Comparison of ENCODE assay signal across 8 cellular contexts in genomic region chrX:48475774-48476577, GRCh38. TPM values are rescaled to one million over a fixed set of nuclear protein-coding genes. Genes with fewer than 3 reads are reported as not detected.
DNase-seq lines count a peak whose midpoint lies in the region; ATAC-seq and TF ChIP-seq lines count a peak whose summit lies in the region.

TSS of gene FTSJ1 (plus strand) at chrX:48476199. CDS start at chrX:48478048, 1,849 bp downstream.

- H3K56ac ChIP-seq in IMR-90 (ENCODE audit: extremely low read depth, insufficient read depth, low read length), result peak within 1 kb of the TSS; percentile 46; the same call in 1 of the 2 replicates

- H2AK5ac ChIP-seq in IMR-90 (ENCODE audit: low read depth, low read length), result peak within 1 kb of the TSS; percentile 77

- DNase-seq in DMS 273 (lab: John Stamatoyannopoulos, UW; ENCODE audit: unreplicated experiment) (peak; percentile 89), IMR-90 (peak; percentile 93), PC-3 (peak; percentile 89), activated T-cell treated with anti-CD3 and anti-CD28 coated beads for 48 hours (ENCODE audit: low read depth) (peak; percentile 75), epithelial cell of esophagus (ENCODE audit: low read depth) (peak; percentile 90), mucosa of gallbladder (ENCODE audit: low spot score) (peak; percentile 93)
- DNase-seq in stimulated activated CD8-positive, alpha-beta memory T cell treated with anti-CD3 and anti-CD28 coated beads, Interleukin-4, amount 100 ng/mL, for 4 hours (ENCODE audit: low read depth in 2 of 2, low spot score in 1 of 2), result peak; percentile 62 to 82

- dilution Hi-C loops in IMR-90 (cut with HindIII; ENCODE audit: low sequenced_read_pairs, unreplicated experiment), result no loop called here

- H3K9me3 ChIP-seq in IMR-90 (ENCODE audit: control insufficient read depth, insufficient read depth, low read length) (no peaks in the 10 kb centered on the region), PC-3 (ENCODE audit: low read length) (no peaks in the 10 kb centered on the region)

- peaks cover 7% of the 10 kb centered on the region for H3K9me1 ChIP-seq in IMR-90 (ENCODE audit: insufficient read depth, low read length)

- H4K5ac ChIP-seq in IMR-90 (ENCODE audit: low read depth, low read length), result peak within 1 kb of the TSS; percentile 67; the same call in 1 of the 2 replicates

- H3K9ac ChIP-seq in IMR-90 (ENCODE audit: low read depth, low read length) (peak within 1 kb of the TSS; percentile 70), PC-3 (ENCODE audit: low read length) (peak within 1 kb of the TSS; percentile 100)

- CTCF ChIA-PET in IMR-90 (lab: Yijun Ruan, JAX), result interaction anchor here (0.6 kb wide), 1 partner anchor 588 kb away, joined by 3 read pairs; no protein-coding TSS in a partner anchor
- CTCF ChIA-PET in PC-3 (lab: Charles Lee), result interaction anchor here (0.5 kb wide), 1 partner anchor 64 kb away, joined by 3 read pairs; the partner anchor contains the start of gene TBC1D25

- H4K8ac ChIP-seq in IMR-90 (ENCODE audit: low read depth in 2 of 2, low read length in 2 of 2), result peak within 1 kb of the TSS; percentile 55 to 80

- H3K79me1 ChIP-seq in IMR-90 (ENCODE audit: low read depth in 1 of 2, low read length in 2 of 2), result peaks cover 0 to 23% of the 10 kb centered on the region in 2 experiments; a peak in 2 of 4 replicates

- H3K4me3 ChIP-seq in IMR-90 (ENCODE audit: insufficient read depth, low read depth, low read length) (peak within 1 kb of the TSS; percentile 82), PC-3 (ENCODE audit: low read length) (peak within 1 kb of the TSS; percentile 91), epithelial cell of esophagus (ENCODE audit: low read length) (peak within 1 kb of the TSS; percentile 78)

- H2BK20ac ChIP-seq in IMR-90 (ENCODE audit: low read depth, low read length), result no peak within 1 kb of the TSS

- intact Hi-C loops in IMR-90 (cut with micrococcal nuclease) (no loop called here), PC-3 (cut with micrococcal nuclease) (loop anchor here (2.0 to 5.0 kb wide), 2 partner anchors 15 to 121 kb away; partner anchors contain the start of gene WDR13)

- no peaks in the 10 kb centered on the region for H3F3A ChIP-seq in PC-3 (ENCODE audit: low read length, unreplicated experiment)

- peak within 1 kb of the TSS; percentile 97 for H2AK9ac ChIP-seq in IMR-90 (replicated peaks; ENCODE audit: low read depth, low read length, poor library complexity)

- no TSS peak for BruUV-seq in IMR-90 (replicated peaks; lab: Mats Ljungman, UMichigan)
- TSS peak; percentile 86 for BruUV-seq in PC-3 (replicated peaks; lab: Mats Ljungman, UMichigan)

- H3K36me3 ChIP-seq in IMR-90 (ENCODE audit: control insufficient read depth, insufficient read depth, low read length) (peaks cover under 1% of the 10 kb centered on the region; the same call in 1 of the 2 replicates), PC-3 (ENCODE audit: low read depth, low read length) (peaks cover 2% of the 10 kb centered on the region; the same call in 1 of the 2 replicates)

- peak within 1 kb of the TSS; percentile 92 for H2AFZ ChIP-seq in IMR-90 (replicated peaks; ENCODE audit: low read length, poor library complexity)
- H2AFZ ChIP-seq in PC-3 (ENCODE audit: low read length), result peak within 1 kb of the TSS; percentile 97

- in situ Hi-C loops in IMR-90 (cut with MboI; ENCODE audit: low sequenced_read_pairs), result no loop called here

- H3K27ac ChIP-seq in IMR-90 (ENCODE audit: insufficient read depth, low read length) (peak within 1 kb of the TSS; percentile 72), PC-3 (ENCODE audit: low read length) (peak within 1 kb of the TSS; percentile 87)

- no peaks in the 10 kb centered on the region for H3K9me2 ChIP-seq in PC-3 (replicated peaks; ENCODE audit: low read length)

- H3K4me1 ChIP-seq in IMR-90 (ENCODE audit: control insufficient read depth, insufficient read depth, low read length), result no peaks in the 10 kb centered on the region
- peaks cover 19% of the 10 kb centered on the region for H3K4me1 ChIP-seq in PC-3 (ENCODE audit: insufficient read depth, low read length)

- no peak within 1 kb of the TSS for H2BK15ac ChIP-seq in IMR-90 (ENCODE audit: low read depth, low read length)

- H3K27me3 ChIP-seq in IMR-90 (ENCODE audit: control insufficient read depth, insufficient read depth, low read length) (no peaks in the 10 kb centered on the region), PC-3 (ENCODE audit: low read length) (no peaks in the 10 kb centered on the region)

- no peak for TF ChIP-seq CTCF in IMR-90 (conservative IDR thresholded peaks at IDR 0.05; ENCODE audit: low read depth, low read length)
- no peak for TF ChIP-seq CTCF in PC-3 (conservative IDR thresholded peaks at IDR 0.05; ENCODE audit: low read depth, low read length)
- no peak for TF ChIP-seq CTCF in epithelial cell of esophagus (IDR thresholded peaks at IDR 0.05; ENCODE audit: insufficient read depth, low read depth, low read length, missing control alignments)

- peak; percentile 90 for ATAC-seq in GM21528 (IDR thresholded peaks at IDR 0.05; ENCODE audit: low FRiP score, unreplicated experiment)
- ATAC-seq in IMR-90 (ENCODE audit: low read depth), result peak; percentile 97
- ATAC-seq in PC-3, result peak; percentile 93

- peak within 1 kb of the TSS; percentile 71 for H3K14ac ChIP-seq in IMR-90 (replicated peaks; ENCODE audit: low read depth, low read length)

- no peak within 1 kb of the TSS; the same call in 1 of the 2 replicates for H3K18ac ChIP-seq in IMR-90 (ENCODE audit: low read depth, low read length)

- H2BK120ac ChIP-seq in IMR-90 (ENCODE audit: low read depth, low read length), result peak within 1 kb of the TSS; percentile 60; the same call in 1 of the 2 replicates

- 46% methylated on average over 58 of the region's 75 CpGs; no CpG with 5 or more reads in 1 of the 2 experiments for WGBS in IMR-90 (ENCODE audit: extremely low coverage in 2 of 2, insufficient read length in 1 of 2), 2 experiments

- H4K20me1 ChIP-seq in IMR-90 (ENCODE audit: insufficient read depth, low read length), result no peaks in the 10 kb centered on the region; the same call in 1 of the 2 replicates
- H4K20me1 ChIP-seq in PC-3 (ENCODE audit: low read length), result peaks cover 10% of the 10 kb centered on the region; the same call in 1 of the 2 replicates

- TF ChIP-seq RAD21 in IMR-90 (IDR thresholded peaks at IDR 0.05; ENCODE audit: low read length), result no peak

- H4K91ac ChIP-seq in IMR-90 (ENCODE audit: insufficient read depth, low read depth, low read length), result peak within 1 kb of the TSS; percentile 64

- peak within 1 kb of the TSS; percentile 86 for H3K4me2 ChIP-seq in IMR-90 (ENCODE audit: low read depth, low read length)
- peak within 1 kb of the TSS; percentile 100 for H3K4me2 ChIP-seq in PC-3 (ENCODE audit: low read length)

- H3K4ac ChIP-seq in IMR-90 (ENCODE audit: low read depth, low read length), result peak within 1 kb of the TSS; percentile 81

- POLR2A ChIA-PET in IMR-90 (lab: Charles Lee; ENCODE audit: unreplicated experiment), result no interaction called here
- POLR2A ChIA-PET in PC-3 (lab: Charles Lee; ENCODE audit: unreplicated experiment), result no interaction called here

- peaks cover 62% of the 10 kb centered on the region for H3K79me2 ChIP-seq in PC-3 (ENCODE audit: low read length)

- peak within 1 kb of the TSS; percentile 52; the same call in 1 of the 2 replicates for H3K23ac ChIP-seq in IMR-90 (ENCODE audit: low read depth, low read length)

- peak; percentile 75 for TF ChIP-seq POLR2A in IMR-90 (IDR thresholded peaks at IDR 0.05; ENCODE audit: low read depth, low read length)

- peak within 1 kb of the TSS; percentile 65 for H2BK5ac ChIP-seq in IMR-90 (ENCODE audit: low read depth, low read length, poor library complexity, severe bottlenecking)

TF ChIP-seq in IMR-90, 13 proteins besides CTCF, POLR2A, EP300 and RAD21:
- peak; percentile 71 for TF ChIP-seq MAZ (IDR thresholded peaks at IDR 0.05; ENCODE audit: borderline replicate concordance, low read depth, low read length)
- peak; percentile 76; the same call in 1 of the 2 replicates for TF ChIP-seq MXI1 (IDR thresholded peaks at IDR 0.05; ENCODE audit: borderline replicate concordance, low read depth, low read length)
- TF ChIP-seq NFE2L2 (IDR thresholded peaks at IDR 0.05; ENCODE audit: low read depth, low read length), result no peak
- TF ChIP-seq BHLHE40 (IDR thresholded peaks at IDR 0.05; ENCODE audit: low read depth, low read length), result peak; percentile 90

RNA-seq across cellular contexts. Expression of gene FTSJ1, which starts in this region (rescaled TPM):
- total RNA-seq in IMR-90 (2012; rRNA removed) (54.2 and 59.9 TPM in 2 replicates), PC-3 (2014; rRNA removed) (175 and 189 TPM in 2 replicates), mucosa of gallbladder (24.6 TPM)
- 50.8 and 60.0 TPM in 2 replicates for polyA plus RNA-seq in IMR-90 (2012; rRNA removed)
- 35.2 and 50.8 TPM in 2 replicates for polyA plus RNA-seq in IMR-90 (2012; cell fraction: cytosol; rRNA removed)
- polyA plus RNA-seq in IMR-90 (2012; cell fraction: nucleus; rRNA removed; ENCODE audit: low replicate concordance), result 80.0 and 116 TPM in 2 replicates

Comparison
In these comparisons a context has a peak if more than half of its experiments do, and no peak if none do; other contexts are left out.
1. Peak in every context shown above with its lines: DNase-seq, ATAC-seq, H3K4me3 ChIP-seq and H3K27ac ChIP-seq.